Comparison of ENCODE assay signal across 8 cellular contexts in the genomic region with DNA sequence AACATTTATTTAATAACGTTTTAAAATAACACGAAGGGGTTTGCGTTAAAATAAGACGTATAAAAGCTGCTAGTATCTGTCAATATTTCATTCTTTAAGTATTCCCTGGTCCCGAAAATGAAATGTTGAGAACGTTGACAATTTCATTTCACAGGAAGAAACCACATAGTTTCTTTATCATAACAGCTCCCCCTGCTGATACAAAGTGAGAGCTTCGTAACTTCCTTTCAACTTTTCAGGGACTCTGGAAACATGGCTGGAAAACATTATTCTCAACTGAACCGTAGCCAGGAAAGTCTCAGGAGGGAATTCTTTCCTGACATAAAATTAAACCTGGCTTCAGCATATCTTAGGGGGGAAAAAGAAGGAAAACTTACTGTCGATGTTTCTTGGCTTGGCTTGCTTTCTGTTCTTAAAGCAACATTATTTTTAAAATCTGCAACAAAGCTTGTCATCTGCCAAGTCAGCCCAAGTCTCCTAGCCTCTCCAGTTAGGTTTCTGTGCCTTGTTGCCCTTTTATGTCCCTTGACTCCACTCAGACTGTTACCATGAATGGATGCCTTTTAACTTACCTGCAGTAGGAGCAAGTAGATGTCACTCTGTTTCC.
DNase-seq lines count a peak whose midpoint lies in the region; ATAC-seq and TF ChIP-seq lines count a peak whose summit lies in the region.

No MANE protein-coding gene starts in this region.

- no peak for TF ChIP-seq POLR2A in heart left ventricle (IDR thresholded peaks at IDR 0.05)

- no peak overlapping the region for H3K27ac ChIP-seq in heart left ventricle

- H3K27me3 ChIP-seq in heart left ventricle, result no peaks in the 10 kb centered on the region

- DNase-seq in stimulated activated CD4-positive, alpha-beta T cell treated with anti-CD3 and anti-CD28 coated beads, Interleukin-4, amount 100 ng/mL, for 24 hours, result peak; percentile 16
- no peak for DNase-seq in stimulated activated CD4-positive, alpha-beta T cell treated with anti-CD3 and anti-CD28 coated beads, Interleukin-2, amount 100 ng/mL, for 24 hours
- DNase-seq in NCI-H1105 (lab: John Stamatoyannopoulos, UW), result peak; percentile 19
- peak in 2 of 5 donors; percentile 62 to 72 for DNase-seq in heart left ventricle
- peak; percentile 28 for DNase-seq in retinal pigment epithelial cell (ENCODE audit: low read depth)

- H3K36me3 ChIP-seq in heart left ventricle, result no peaks in the 10 kb centered on the region

- H3K27me3 Mint-ChIP-seq in activated T-helper 17 cell treated with anti-CD3 and anti-CD28 coated beads, Interleukin-2, amount 50 U/mL, for 72 hours, result peaks cover 4% of the 10 kb centered on the region

- intact Hi-C loops in heart left ventricle (cut with DNase I), result loop anchor here (1.0 to 10.0 kb wide), 12 partner anchors 81 to 333 kb away; a partner anchor contains a TSS

- peaks cover 0 to 28% (median 7%) of the 10 kb centered on the region in 12 donors for H3K4me1 ChIP-seq in heart left ventricle

- no peak overlapping the region for H3K4me3 Mint-ChIP-seq in activated T-helper 17 cell treated with anti-CD3 and anti-CD28 coated beads, Interleukin-2, amount 50 U/mL, for 72 hours

- H3K27ac Mint-ChIP-seq in activated T-helper 17 cell treated with anti-CD3 and anti-CD28 coated beads, Interleukin-2, amount 50 U/mL, for 72 hours, result no peak overlapping the region

- H3K4me3 ChIP-seq in heart left ventricle (peak overlapping the region in 2 of 12 donors; percentile 6 to 15), retinal pigment epithelial cell (ENCODE audit: low read length) (no peak overlapping the region)

- ATAC-seq in activated T-helper 17 cell treated with anti-CD3 and anti-CD28 coated beads, Interleukin-2, amount 50 U/mL, for 72 hours (replicated peaks), result peak; percentile 26
- ATAC-seq in heart left ventricle, result peak; percentile 25 to 76 (median 63)
- no peak for ATAC-seq in GM19395 (IDR thresholded peaks at IDR 0.05; ENCODE audit: unreplicated experiment)
- ATAC-seq in GM18909 (IDR thresholded peaks at IDR 0.05; ENCODE audit: poor library complexity, unreplicated experiment), result no peak

- no peaks in the 10 kb centered on the region for H3K4me1 Mint-ChIP-seq in activated T-helper 17 cell treated with anti-CD3 and anti-CD28 coated beads, Interleukin-2, amount 50 U/mL, for 72 hours

- WGBS in heart left ventricle, 4 donors, result 1 to 3% (median 2%) methylated on average over 9 of the region's 9 CpGs

- TF ChIP-seq CTCF in heart left ventricle (IDR thresholded peaks at IDR 0.05), result peak; percentile 61 to 87 (median 74)
- TF ChIP-seq CTCF in retinal pigment epithelial cell (conservative IDR thresholded peaks at IDR 0.05; ENCODE audit: low read depth, low read length), result peak; percentile 76

- no peaks in the 10 kb centered on the region for H3K36me3 Mint-ChIP-seq in activated T-helper 17 cell treated with anti-CD3 and anti-CD28 coated beads, Interleukin-2, amount 50 U/mL, for 72 hours (ENCODE audit: low read depth)

- H3K9me3 ChIP-seq in heart left ventricle, result no peaks in the 10 kb centered on the region

- H3K9me3 Mint-ChIP-seq in activated T-helper 17 cell treated with anti-CD3 and anti-CD28 coated beads, Interleukin-2, amount 50 U/mL, for 72 hours, result no peaks in the 10 kb centered on the region

Comparison
In these comparisons a context has a peak if more than half of its experiments do, and no peak if none do; other contexts are left out.
1. DNase-seq: peak in stimulated activated CD4-positive, alpha-beta T cell treated with anti-CD3 and anti-CD28 coated beads, Interleukin-4, amount 100 ng/mL, for 24 hours (single experiment), NCI-H1105 (single experiment) and retinal pigment epithelial cell (single experiment); none in stimulated activated CD4-positive, alpha-beta T cell treated with anti-CD3 and anti-CD28 coated beads, Interleukin-2, amount 100 ng/mL, for 24 hours (0 of 2).
2. ATAC-seq: peak in activated T-helper 17 cell treated with anti-CD3 and anti-CD28 coated beads, Interleukin-2, amount 50 U/mL, for 72 hours (single experiment) and heart left ventricle (4 of 4); none in GM19395 (single experiment) and GM18909 (single experiment).